Comparison of ENCODE assay signal across 1 cellular context in genomic region chr2:102422910-102423309, GRCh38.
TF ChIP-seq lines count a peak whose summit lies in the region.

Gene IL18RAP, plus strand, starts transcription at chr2:102423160. Its CDS starts 118 bp downstream, at chr2:102423278.

TF ChIP-seq in K562, 482 proteins besides CTCF, POLR2A, EP300 and RAD21 (continued from another document):
- TF ChIP-seq ZNF395 (CRISPR knock-in tag; IDR thresholded peaks at IDR 0.05) (no peak), ZNF778 (CRISPR knock-in tag; IDR thresholded peaks at IDR 0.05) (no peak), ZKSCAN8 (CRISPR knock-in tag; IDR thresholded peaks at IDR 0.05) (peak; percentile 7; the same call in 1 of the 2 replicates), POLR2AphosphoS5 (IDR thresholded peaks at IDR 0.05; ENCODE audit: control insufficient read depth, insufficient read depth, low read depth, low read length) (no peak), FOXM1 (IDR thresholded peaks at IDR 0.05; ENCODE audit: low read depth) (no peak), FOXM1 (CRISPR knock-in tag; IDR thresholded peaks at IDR 0.05; ENCODE audit: low read depth) (no peak), SIX5 (IDR thresholded peaks at IDR 0.05; ENCODE audit: borderline replicate concordance in 1 of 2, insufficient read depth in 1 of 2, low read depth in 1 of 2, low read length in 2 of 2) (no peak), ZNF589 (CRISPR knock-in tag; IDR thresholded peaks at IDR 0.05; ENCODE audit: low read depth) (0 out of 2 replicates have a peak, but pooled peaks have one; percentile 2), MEF2D (tag; conservative IDR thresholded peaks at IDR 0.05; ENCODE audit: low read depth) (no peak), SMAD4 (CRISPR knock-in tag; conservative IDR thresholded peaks at IDR 0.05) (no peak), E2F5 (CRISPR knock-in tag; IDR thresholded peaks at IDR 0.05) (no peak), SMAD3 (CRISPR knock-in tag; conservative IDR thresholded peaks at IDR 0.05) (no peak), IFI16 (CRISPR knock-in tag; IDR thresholded peaks at IDR 0.05) (no peak), CHD2 (IDR thresholded peaks at IDR 0.05; ENCODE audit: low read depth, low read length) (no peak), CREM (IDR thresholded peaks at IDR 0.05; ENCODE audit: low read depth) (no peak), ETS1 (conservative IDR thresholded peaks at IDR 0.05; ENCODE audit: control insufficient read depth, low read depth, low read length) (no peak), BDP1 (IDR thresholded peaks at IDR 0.05; ENCODE audit: insufficient read depth, insufficient read length) (no peak), MBD2 (IDR thresholded peaks at IDR 0.05; ENCODE audit: borderline replicate concordance, low read depth) (no peak), CEBPB (tag; IDR thresholded peaks at IDR 0.05) (0 out of 2 replicates have a peak, but pooled peaks have one; percentile 17), PBX2 (CRISPR knock-in tag; IDR thresholded peaks at IDR 0.05; ENCODE audit: low read depth) (no peak), PBX2 (tag; conservative IDR thresholded peaks at IDR 0.05; ENCODE audit: low read depth) (no peak)
TF ChIP-seq in K562: peak in this region for 3.
